ENCODE assay signal across 8 cellular contexts in the genomic region with DNA sequence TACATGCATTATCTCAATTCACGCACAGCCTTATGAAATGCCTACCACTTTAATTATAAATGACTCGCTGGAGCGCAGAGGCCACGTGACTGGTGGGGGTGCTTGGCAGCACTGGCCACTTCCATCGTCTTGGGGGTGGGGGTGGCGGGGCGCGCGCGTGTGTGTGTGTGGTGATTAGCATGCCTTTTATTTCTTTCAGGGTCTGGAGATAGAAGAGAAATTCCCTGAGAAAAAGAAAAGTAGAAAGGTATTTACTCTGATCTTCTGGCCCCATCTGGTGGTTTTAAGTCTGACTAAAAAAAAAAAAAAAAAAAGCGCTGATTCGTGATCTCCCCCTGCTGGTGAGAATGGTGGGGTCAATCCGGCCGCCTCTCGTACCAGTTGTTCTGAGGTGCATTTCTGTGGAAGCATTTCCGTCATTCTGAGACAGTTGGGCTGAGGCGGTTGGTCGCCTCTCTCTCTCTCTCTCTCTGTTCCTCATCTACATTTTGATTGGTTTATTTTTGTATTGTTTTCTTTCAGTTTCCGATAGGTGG. TPM values are rescaled to one million over a fixed set of nuclear protein-coding genes. Genes with fewer than 3 reads are reported as not detected.
DNase-seq lines count a peak whose midpoint lies in the region; ATAC-seq and TF ChIP-seq lines count a peak whose summit lies in the region.

A gene with protein sequence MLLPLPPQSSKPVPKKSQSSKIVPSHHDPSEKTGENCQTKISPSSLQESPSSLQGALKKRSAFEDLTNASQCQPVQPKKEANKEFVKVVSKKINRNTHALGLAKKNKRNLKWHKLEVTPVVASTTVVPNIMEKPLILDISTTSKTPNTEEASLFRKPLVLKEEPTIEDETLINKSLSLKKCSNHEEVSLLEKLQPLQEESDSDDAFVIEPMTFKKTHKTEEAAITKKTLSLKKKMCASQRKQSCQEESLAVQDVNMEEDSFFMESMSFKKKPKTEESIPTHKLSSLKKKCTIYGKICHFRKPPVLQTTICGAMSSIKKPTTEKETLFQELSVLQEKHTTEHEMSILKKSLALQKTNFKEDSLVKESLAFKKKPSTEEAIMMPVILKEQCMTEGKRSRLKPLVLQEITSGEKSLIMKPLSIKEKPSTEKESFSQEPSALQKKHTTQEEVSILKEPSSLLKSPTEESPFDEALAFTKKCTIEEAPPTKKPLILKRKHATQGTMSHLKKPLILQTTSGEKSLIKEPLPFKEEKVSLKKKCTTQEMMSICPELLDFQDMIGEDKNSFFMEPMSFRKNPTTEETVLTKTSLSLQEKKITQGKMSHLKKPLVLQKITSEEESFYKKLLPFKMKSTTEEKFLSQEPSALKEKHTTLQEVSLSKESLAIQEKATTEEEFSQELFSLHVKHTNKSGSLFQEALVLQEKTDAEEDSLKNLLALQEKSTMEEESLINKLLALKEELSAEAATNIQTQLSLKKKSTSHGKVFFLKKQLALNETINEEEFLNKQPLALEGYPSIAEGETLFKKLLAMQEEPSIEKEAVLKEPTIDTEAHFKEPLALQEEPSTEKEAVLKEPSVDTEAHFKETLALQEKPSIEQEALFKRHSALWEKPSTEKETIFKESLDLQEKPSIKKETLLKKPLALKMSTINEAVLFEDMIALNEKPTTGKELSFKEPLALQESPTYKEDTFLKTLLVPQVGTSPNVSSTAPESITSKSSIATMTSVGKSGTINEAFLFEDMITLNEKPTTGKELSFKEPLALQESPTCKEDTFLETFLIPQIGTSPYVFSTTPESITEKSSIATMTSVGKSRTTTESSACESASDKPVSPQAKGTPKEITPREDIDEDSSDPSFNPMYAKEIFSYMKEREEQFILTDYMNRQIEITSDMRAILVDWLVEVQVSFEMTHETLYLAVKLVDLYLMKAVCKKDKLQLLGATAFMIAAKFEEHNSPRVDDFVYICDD (N-terminal part only) (plus strand): TSS at position 402 of the 536 bp plus-strand sequence. CDS start 80,399 bp downstream, outside the sequence.

- peaks cover 7% of the 10 kb centered on the region for H3K4me1 Mint-ChIP-seq in activated B cell treated with CpG ODN at 0.5 μM for 24 hours

- H3K4me3 ChIP-seq in cardiac fibroblast (replicated peaks in 1 of 2; ENCODE audit: low read depth in 2 of 2, low read length in 2 of 2) = peak within 1 kb of the TSS; percentile 13 to 37

- DNase-seq in AG08396 (ENCODE audit: low spot score) (peak; percentile 70), NCI-H2171 (lab: John Stamatoyannopoulos, UW) (peak; percentile 55), activated B cell treated with CpG ODN at 0.5 μM for 24 hours (peak; percentile 30), cardiac fibroblast (ENCODE audit: low read depth in 2 of 2) (peak; percentile 79 to 83), left colon (peak; percentile 67 to 76)
- DNase-seq in stimulated activated CD4-positive, alpha-beta T cell treated with anti-CD3 and anti-CD28 coated beads, Interleukin-1b, Interleukin-23, amount 100 ng/mL, for 48 hours = peak; percentile 67

- ATAC-seq in GM18867 (IDR thresholded peaks at IDR 0.05; ENCODE audit: unreplicated experiment) (peak; percentile 98), HG03097 (IDR thresholded peaks at IDR 0.05; ENCODE audit: low FRiP score, unreplicated experiment) (peak; percentile 96), activated B cell treated with CpG ODN at 0.5 μM for 24 hours (ENCODE audit: low read depth) (peak; percentile 98), left colon (peak; percentile 93)

- POLR2A ChIA-PET in activated B cell treated with CpG ODN at 0.5 μM for 24 hours (lab: Charles Lee) = interaction anchor here (0.5 to 0.7 kb wide), 3 partner anchors 1084 to 1608 kb away, joined by 4 to 5 read pairs (median 5); no protein-coding TSS in a partner anchor

- H3K27ac Mint-ChIP-seq in activated B cell treated with CpG ODN at 0.5 μM for 24 hours = peak within 1 kb of the TSS; percentile 93

- CTCF ChIA-PET in activated B cell treated with CpG ODN at 0.5 μM for 24 hours (lab: Charles Lee) = interaction anchor here (0.7 kb wide), 1 partner anchor 288 kb away, joined by 3 read pairs; no protein-coding TSS in a partner anchor

- TF ChIP-seq CTCF in activated B cell treated with CpG ODN at 0.5 μM for 24 hours (IDR thresholded peaks at IDR 0.05) (no peak), cardiac fibroblast (IDR thresholded peaks at IDR 0.05; ENCODE audit: low read depth, low read length) (peak; percentile 62)

- H3K36me3 Mint-ChIP-seq in activated B cell treated with CpG ODN at 0.5 μM for 24 hours (ENCODE audit: low read depth) = no peaks in the 10 kb centered on the region

- no peaks in the 10 kb centered on the region for H3K27me3 Mint-ChIP-seq in activated B cell treated with CpG ODN at 0.5 μM for 24 hours

- intact Hi-C loops in activated B cell treated with CpG ODN at 0.5 μM for 24 hours (cut with micrococcal nuclease) (loop anchor here (1.0 kb wide), 2 partner anchors 128 to 289 kb away; no protein-coding TSS in a partner anchor), left colon (cut with DNase I, micrococcal nuclease) (no loop called here)

- peaks cover 2% of the 10 kb centered on the region for H3K9me3 Mint-ChIP-seq in activated B cell treated with CpG ODN at 0.5 μM for 24 hours

- H3K4me3 Mint-ChIP-seq in activated B cell treated with CpG ODN at 0.5 μM for 24 hours = peak within 1 kb of the TSS; percentile 85

RNA-seq across cellular contexts. Expression of the gene that starts here (rescaled TPM):
- total RNA-seq in activated B cell treated with CpG ODN at 0.5 μM for 24 hours (0.37 and 1.4 TPM in 2 replicates), left colon (under 1 TPM; 0.43 to 0.89 TPM)

Comparison
In these comparisons a context has a peak if more than half of its experiments do, and no peak if none do; other contexts are left out.
1. Peak in every context shown above with its lines: DNase-seq, ATAC-seq and H3K4me3 ChIP-seq.
2. Peak in DNase-seq and ATAC-seq in left colon; RNA of the gene not detected or under 1 TPM.
3. DNase-seq: peak in every context shown above with its lines; median percentile 81 in cardiac fibroblast; 72 in left colon; 70 in AG08396; 67 in stimulated activated CD4-positive, alpha-beta T cell treated with anti-CD3 and anti-CD28 coated beads, Interleukin-1b, Interleukin-23, amount 100 ng/mL, for 48 hours; 55 in NCI-H2171; 30 in activated B cell treated with CpG ODN at 0.5 μM for 24 hours.